In genomic region chr2:158923641-158924040, GRCh38 we compare ENCODE assay signal across 16 cellular contexts.
"Had no signal": no experiment of that assay in that cellular context is flagged by ENCODE, and none has a peak within 500 bp of the region (broad histone marks: within the 10 kb centered on the region; RNA-seq: fewer than 3 reads in every experiment).

No MANE protein-coding gene starts in this region.

- H3K27ac Mint-ChIP-seq: activated naive CD8-positive, alpha-beta T cell treated with anti-CD3 and anti-CD28 coated beads, Interleukin-2, amount 10 ng/mL, durations not matched to agents 7 days and 5 days; naive thymus-derived CD8-positive, alpha-beta T cell had no signal

- H3K9me3 ChIP-seq: esophagus squamous epithelium, mucosa of descending colon, prostate gland, upper lobe of left lung had no signal

- H3K9me3 Mint-ChIP-seq: central memory CD8-positive, alpha-beta T cell had no signal

- H3K27ac ChIP-seq: esophagus squamous epithelium, left ventricle myocardium inferior, prostate gland, upper lobe of left lung had no signal

- H3K36me3 Mint-ChIP-seq: activated naive CD8-positive, alpha-beta T cell treated with anti-CD3 and anti-CD28 coated beads, Interleukin-2, amount 10 ng/mL, durations not matched to agents 7 days and 5 days; brain had no signal

- H3K36me3 ChIP-seq: esophagus squamous epithelium, left ventricle myocardium inferior, prostate gland, upper lobe of left lung had no signal

- DNase-seq: activated CD4-positive, alpha-beta T cell treated with anti-CD3 and anti-CD28 coated beads, Interleukin-2, amount 50 U/mL, for 1 hour; activated naive CD4-positive, alpha-beta T cell; activated naive CD8-positive, alpha-beta T cell treated with anti-CD3 and anti-CD28 coated beads, Interleukin-2, amount 10 ng/mL, durations not matched to agents 7 days and 5 days; cortex of kidney; effector CD4-positive, alpha-beta T cell; esophagus squamous epithelium; hippocampal formation; left ventricle myocardium inferior; mucosa of descending colon; naive thymus-derived CD8-positive, alpha-beta T cell; occipital lobe; stimulated activated naive CD8-positive, alpha-beta T cell treated with anti-CD3 and anti-CD28 coated beads, Interleukin-15, Interleukin-2, amounts not matched to agents 100 U/mL and 50 U/mL, for 24 hours; upper lobe of left lung had no signal

- H3K4me1 ChIP-seq: left ventricle myocardium inferior, prostate gland, upper lobe of left lung had no signal

- H3K4me1 Mint-ChIP-seq: activated naive CD8-positive, alpha-beta T cell treated with anti-CD3 and anti-CD28 coated beads, Interleukin-2, amount 10 ng/mL, durations not matched to agents 7 days and 5 days; central memory CD8-positive, alpha-beta T cell; naive thymus-derived CD8-positive, alpha-beta T cell had no signal

- ATAC-seq: mucosa of descending colon; naive thymus-derived CD8-positive, alpha-beta T cell; stimulated activated naive CD8-positive, alpha-beta T cell treated with anti-CD3 and anti-CD28 coated beads, Interleukin-15, Interleukin-2, amounts not matched to agents 100 U/mL and 50 U/mL, for 24 hours had no signal

- H3K27me3 ChIP-seq: esophagus squamous epithelium, upper lobe of left lung had no signal

- H3K4me3 ChIP-seq: esophagus squamous epithelium, left ventricle myocardium inferior, mucosa of descending colon, prostate gland, upper lobe of left lung had no signal

- H3K4me3 Mint-ChIP-seq: activated naive CD8-positive, alpha-beta T cell treated with anti-CD3 and anti-CD28 coated beads, Interleukin-2, amount 10 ng/mL, durations not matched to agents 7 days and 5 days; brain; central memory CD8-positive, alpha-beta T cell; naive thymus-derived CD8-positive, alpha-beta T cell had no signal
